Comparison of ENCODE assay signal across 1 cellular context in the genomic region with DNA sequence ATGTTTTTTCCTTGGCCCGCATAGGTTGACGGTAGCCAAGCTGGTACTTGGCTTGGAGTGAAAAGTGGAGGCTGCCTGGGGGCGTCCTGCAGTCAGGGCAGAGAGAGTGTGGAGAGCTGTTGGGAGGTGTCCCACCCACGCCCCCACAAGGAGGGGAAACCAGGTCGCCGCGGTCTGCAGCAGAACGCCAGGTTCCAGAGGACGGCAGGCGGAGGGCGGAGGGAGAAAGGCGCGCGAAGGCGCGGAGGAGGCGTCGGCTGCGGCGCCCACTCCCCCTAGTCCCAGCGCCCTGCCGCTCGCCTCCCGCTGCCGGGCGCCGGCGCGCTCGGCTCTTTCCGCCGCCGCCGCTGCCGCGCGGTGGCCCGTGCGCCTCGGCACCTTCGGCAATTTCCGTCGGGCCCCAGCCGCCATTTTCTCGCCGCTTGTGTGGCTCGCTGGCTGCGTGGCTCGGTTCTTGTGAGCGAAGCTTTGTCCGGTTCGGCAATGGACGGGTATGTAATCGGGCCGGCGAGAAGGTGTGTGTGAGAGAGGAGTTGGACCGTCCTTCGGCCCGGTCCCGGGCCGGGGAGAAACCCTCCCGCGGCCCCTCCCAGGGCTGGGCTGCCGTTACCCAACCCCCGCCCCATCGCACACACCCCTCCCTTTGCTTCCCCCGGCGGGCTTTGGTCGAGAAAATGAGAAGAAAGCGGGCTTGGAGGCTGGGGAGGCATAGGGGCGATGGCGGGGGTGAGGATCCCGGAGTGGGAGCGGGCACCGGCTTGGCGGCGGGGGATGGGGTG.
A peak's percentile ranks its signal among the peaks of the same experiment; 100 is the strongest.
TF ChIP-seq lines count a peak whose summit lies in the region.

A gene with protein sequence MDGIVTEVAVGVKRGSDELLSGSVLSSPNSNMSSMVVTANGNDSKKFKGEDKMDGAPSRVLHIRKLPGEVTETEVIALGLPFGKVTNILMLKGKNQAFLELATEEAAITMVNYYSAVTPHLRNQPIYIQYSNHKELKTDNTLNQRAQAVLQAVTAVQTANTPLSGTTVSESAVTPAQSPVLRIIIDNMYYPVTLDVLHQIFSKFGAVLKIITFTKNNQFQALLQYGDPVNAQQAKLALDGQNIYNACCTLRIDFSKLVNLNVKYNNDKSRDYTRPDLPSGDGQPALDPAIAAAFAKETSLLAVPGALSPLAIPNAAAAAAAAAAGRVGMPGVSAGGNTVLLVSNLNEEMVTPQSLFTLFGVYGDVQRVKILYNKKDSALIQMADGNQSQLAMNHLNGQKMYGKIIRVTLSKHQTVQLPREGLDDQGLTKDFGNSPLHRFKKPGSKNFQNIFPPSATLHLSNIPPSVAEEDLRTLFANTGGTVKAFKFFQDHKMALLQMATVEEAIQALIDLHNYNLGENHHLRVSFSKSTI (plus strand): TSS at position 403 of the 779 bp plus-strand sequence. CDS start 81 bp downstream, at position 484.

TF ChIP-seq in K562, 482 proteins besides CTCF, POLR2A, EP300 and RAD21 (continued from another document and continues in another):
- no peak for TF ChIP-seq TFE3 (CRISPR knock-in tag; IDR thresholded peaks at IDR 0.05)
- no peak for TF ChIP-seq CBX3 (IDR thresholded peaks at IDR 0.05; ENCODE audit: borderline replicate concordance in 1 of 2, low read length in 2 of 2)
- TF ChIP-seq CBFA2T3 (IDR thresholded peaks at IDR 0.05) = no peak
- TF ChIP-seq, protein P1, sequence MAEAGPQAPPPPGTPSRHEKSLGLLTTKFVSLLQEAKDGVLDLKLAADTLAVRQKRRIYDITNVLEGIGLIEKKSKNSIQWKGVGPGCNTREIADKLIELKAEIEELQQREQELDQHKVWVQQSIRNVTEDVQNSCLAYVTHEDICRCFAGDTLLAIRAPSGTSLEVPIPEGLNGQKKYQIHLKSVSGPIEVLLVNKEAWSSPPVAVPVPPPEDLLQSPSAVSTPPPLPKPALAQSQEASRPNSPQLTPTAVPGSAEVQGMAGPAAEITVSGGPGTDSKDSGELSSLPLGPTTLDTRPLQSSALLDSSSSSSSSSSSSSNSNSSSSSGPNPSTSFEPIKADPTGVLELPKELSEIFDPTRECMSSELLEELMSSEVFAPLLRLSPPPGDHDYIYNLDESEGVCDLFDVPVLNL (CRISPR knock-in tag; IDR thresholded peaks at IDR 0.05; ENCODE audit: low read depth) = no peak
- TF ChIP-seq ARID1B (IDR thresholded peaks at IDR 0.05) = no peak
- no peak for TF ChIP-seq PTRF (tag; IDR thresholded peaks at IDR 0.05)
- TF ChIP-seq LCOR (CRISPR knock-in tag; IDR thresholded peaks at IDR 0.05) = no peak
- 0 out of 2 replicates have a peak, but pooled peaks have one; percentile 9 for TF ChIP-seq NFIC (IDR thresholded peaks at IDR 0.05)
- TF ChIP-seq NCOA4 (IDR thresholded peaks at IDR 0.05; ENCODE audit: partially characterized antibody) = no peak
- peak; percentile 31; the same call in 1 of the 2 replicates for TF ChIP-seq ATF7 (IDR thresholded peaks at IDR 0.05)
- no peak for TF ChIP-seq KLF16 (IDR thresholded peaks at IDR 0.05)
- no peak for TF ChIP-seq ARNT (IDR thresholded peaks at IDR 0.05)
- TF ChIP-seq MTF1 (CRISPR knock-in tag; IDR thresholded peaks at IDR 0.05; ENCODE audit: borderline replicate concordance) = no peak
- TF ChIP-seq NFE2L1 (tag; IDR thresholded peaks at IDR 0.05; ENCODE audit: borderline replicate concordance, low read depth) = no peak
- no peak for TF ChIP-seq MCM3 (IDR thresholded peaks at IDR 0.05)
- TF ChIP-seq ZNF695 (CRISPR knock-in tag; IDR thresholded peaks at IDR 0.05) = no peak
- TF ChIP-seq, protein P2, sequence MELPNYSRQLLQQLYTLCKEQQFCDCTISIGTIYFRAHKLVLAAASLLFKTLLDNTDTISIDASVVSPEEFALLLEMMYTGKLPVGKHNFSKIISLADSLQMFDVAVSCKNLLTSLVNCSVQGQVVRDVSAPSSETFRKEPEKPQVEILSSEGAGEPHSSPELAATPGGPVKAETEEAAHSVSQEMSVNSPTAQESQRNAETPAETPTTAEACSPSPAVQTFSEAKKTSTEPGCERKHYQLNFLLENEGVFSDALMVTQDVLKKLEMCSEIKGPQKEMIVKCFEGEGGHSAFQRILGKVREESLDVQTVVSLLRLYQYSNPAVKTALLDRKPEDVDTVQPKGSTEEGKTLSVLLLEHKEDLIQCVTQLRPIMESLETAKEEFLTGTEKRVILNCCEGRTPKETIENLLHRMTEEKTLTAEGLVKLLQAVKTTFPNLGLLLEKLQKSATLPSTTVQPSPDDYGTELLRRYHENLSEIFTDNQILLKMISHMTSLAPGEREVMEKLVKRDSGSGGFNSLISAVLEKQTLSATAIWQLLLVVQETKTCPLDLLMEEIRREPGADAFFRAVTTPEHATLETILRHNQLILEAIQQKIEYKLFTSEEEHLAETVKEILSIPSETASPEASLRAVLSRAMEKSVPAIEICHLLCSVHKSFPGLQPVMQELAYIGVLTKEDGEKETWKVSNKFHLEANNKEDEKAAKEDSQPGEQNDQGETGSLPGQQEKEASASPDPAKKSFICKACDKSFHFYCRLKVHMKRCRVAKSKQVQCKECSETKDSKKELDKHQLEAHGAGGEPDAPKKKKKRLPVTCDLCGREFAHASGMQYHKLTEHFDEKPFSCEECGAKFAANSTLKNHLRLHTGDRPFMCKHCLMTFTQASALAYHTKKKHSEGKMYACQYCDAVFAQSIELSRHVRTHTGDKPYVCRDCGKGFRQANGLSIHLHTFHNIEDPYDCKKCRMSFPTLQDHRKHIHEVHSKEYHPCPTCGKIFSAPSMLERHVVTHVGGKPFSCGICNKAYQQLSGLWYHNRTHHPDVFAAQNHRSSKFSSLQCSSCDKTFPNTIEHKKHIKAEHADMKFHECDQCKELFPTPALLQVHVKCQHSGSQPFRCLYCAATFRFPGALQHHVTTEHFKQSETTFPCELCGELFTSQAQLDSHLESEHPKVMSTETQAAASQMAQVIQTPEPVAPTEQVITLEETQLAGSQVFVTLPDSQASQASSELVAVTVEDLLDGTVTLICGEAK (IDR thresholded peaks at IDR 0.05) = no peak
- TF ChIP-seq, protein P2 (CRISPR knock-in tag; IDR thresholded peaks at IDR 0.05) = no peak
- TF ChIP-seq FOXM1 (IDR thresholded peaks at IDR 0.05; ENCODE audit: low read depth) = no peak
- TF ChIP-seq FOXM1 (CRISPR knock-in tag; IDR thresholded peaks at IDR 0.05; ENCODE audit: low read depth) = no peak
- TF ChIP-seq C11orf30 (IDR thresholded peaks at IDR 0.05; ENCODE audit: low read depth) = no peak
- no peak for TF ChIP-seq KDM5B (IDR thresholded peaks at IDR 0.05; ENCODE audit: insufficient replicate concordance, low read depth, low read length)
- TF ChIP-seq AFF1 (IDR thresholded peaks at IDR 0.05; ENCODE audit: low read depth in 1 of 2, partially characterized antibody in 2 of 2) = no peak
- no peak for TF ChIP-seq ZNF76 (CRISPR knock-in tag; IDR thresholded peaks at IDR 0.05; ENCODE audit: borderline replicate concordance)
- no peak for TF ChIP-seq ZKSCAN8 (CRISPR knock-in tag; IDR thresholded peaks at IDR 0.05)
- TF ChIP-seq FOXJ3 (CRISPR knock-in tag; IDR thresholded peaks at IDR 0.05) = no peak
- TF ChIP-seq, protein P3, sequence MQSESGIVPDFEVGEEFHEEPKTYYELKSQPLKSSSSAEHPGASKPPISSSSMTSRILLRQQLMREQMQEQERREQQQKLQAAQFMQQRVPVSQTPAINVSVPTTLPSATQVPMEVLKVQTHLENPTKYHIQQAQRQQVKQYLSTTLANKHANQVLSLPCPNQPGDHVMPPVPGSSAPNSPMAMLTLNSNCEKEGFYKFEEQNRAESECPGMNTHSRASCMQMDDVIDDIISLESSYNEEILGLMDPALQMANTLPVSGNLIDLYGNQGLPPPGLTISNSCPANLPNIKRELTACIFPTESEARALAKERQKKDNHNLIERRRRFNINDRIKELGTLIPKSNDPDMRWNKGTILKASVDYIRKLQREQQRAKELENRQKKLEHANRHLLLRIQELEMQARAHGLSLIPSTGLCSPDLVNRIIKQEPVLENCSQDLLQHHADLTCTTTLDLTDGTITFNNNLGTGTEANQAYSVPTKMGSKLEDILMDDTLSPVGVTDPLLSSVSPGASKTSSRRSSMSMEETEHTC (IDR thresholded peaks at IDR 0.05) = no peak
- no peak for TF ChIP-seq ZNF354B (CRISPR knock-in tag; IDR thresholded peaks at IDR 0.05)
- TF ChIP-seq DNMT1 (IDR thresholded peaks at IDR 0.05) = no peak
- peak; percentile 22; the same call in 1 of the 2 replicates for TF ChIP-seq CBX1 (IDR thresholded peaks at IDR 0.05; ENCODE audit: low read depth)
- TF ChIP-seq ZNF586 (CRISPR knock-in tag; conservative IDR thresholded peaks at IDR 0.05) = no peak
- no peak for TF ChIP-seq ZNF551 (CRISPR knock-in tag; IDR thresholded peaks at IDR 0.05)
- TF ChIP-seq, protein P4, sequence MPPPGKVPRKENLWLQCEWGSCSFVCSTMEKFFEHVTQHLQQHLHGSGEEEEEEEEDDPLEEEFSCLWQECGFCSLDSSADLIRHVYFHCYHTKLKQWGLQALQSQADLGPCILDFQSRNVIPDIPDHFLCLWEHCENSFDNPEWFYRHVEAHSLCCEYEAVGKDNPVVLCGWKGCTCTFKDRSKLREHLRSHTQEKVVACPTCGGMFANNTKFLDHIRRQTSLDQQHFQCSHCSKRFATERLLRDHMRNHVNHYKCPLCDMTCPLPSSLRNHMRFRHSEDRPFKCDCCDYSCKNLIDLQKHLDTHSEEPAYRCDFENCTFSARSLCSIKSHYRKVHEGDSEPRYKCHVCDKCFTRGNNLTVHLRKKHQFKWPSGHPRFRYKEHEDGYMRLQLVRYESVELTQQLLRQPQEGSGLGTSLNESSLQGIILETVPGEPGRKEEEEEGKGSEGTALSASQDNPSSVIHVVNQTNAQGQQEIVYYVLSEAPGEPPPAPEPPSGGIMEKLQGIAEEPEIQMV (tag; conservative IDR thresholded peaks at IDR 0.05; ENCODE audit: low read depth) = no peak
- no peak for TF ChIP-seq TAF15 (IDR thresholded peaks at IDR 0.05; ENCODE audit: low read depth, low read length)
- TF ChIP-seq ZC3H11A (IDR thresholded peaks at IDR 0.05; ENCODE audit: low read depth, low read length) = no peak
- no peak for TF ChIP-seq ZNF780A (CRISPR knock-in tag; IDR thresholded peaks at IDR 0.05)
- no peak for TF ChIP-seq SREBF2 (CRISPR knock-in tag; IDR thresholded peaks at IDR 0.05)
- TF ChIP-seq, protein P5, sequence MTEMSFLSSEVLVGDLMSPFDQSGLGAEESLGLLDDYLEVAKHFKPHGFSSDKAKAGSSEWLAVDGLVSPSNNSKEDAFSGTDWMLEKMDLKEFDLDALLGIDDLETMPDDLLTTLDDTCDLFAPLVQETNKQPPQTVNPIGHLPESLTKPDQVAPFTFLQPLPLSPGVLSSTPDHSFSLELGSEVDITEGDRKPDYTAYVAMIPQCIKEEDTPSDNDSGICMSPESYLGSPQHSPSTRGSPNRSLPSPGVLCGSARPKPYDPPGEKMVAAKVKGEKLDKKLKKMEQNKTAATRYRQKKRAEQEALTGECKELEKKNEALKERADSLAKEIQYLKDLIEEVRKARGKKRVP (CRISPR knock-in tag; IDR thresholded peaks at IDR 0.05) = no peak
